Comparison of ENCODE assay signal across 8 cellular contexts in genomic region chr17:33647976-33648375, GRCh38.
DNase-seq lines count a peak whose midpoint lies in the region; ATAC-seq and TF ChIP-seq lines count a peak whose summit lies in the region.

No MANE protein-coding gene starts in this region.

- peaks cover 51% of the 10 kb centered on the region for H3K9me3 Mint-ChIP-seq in HFFc6
- H3K9me3 Mint-ChIP-seq in brain = peaks cover 0 to 7% (median 0%) of the 10 kb centered on the region in 5 experiments

- no peaks in the 10 kb centered on the region for H3K36me3 ChIP-seq in right lobe of liver

- H3K27me3 ChIP-seq in right lobe of liver = no peaks in the 10 kb centered on the region

- H3K27ac Mint-ChIP-seq in HFFc6 (no peak overlapping the region), brain (peak overlapping the region in 1 of 5 experiments; percentile 5)

- H3K4me1 Mint-ChIP-seq in HFFc6 (ENCODE audit: low read depth) (no peaks in the 10 kb centered on the region), brain (peaks cover 7% of the 10 kb centered on the region)

- TF ChIP-seq POLR2A in right lobe of liver (IDR thresholded peaks at IDR 0.05) = no peak

- no peaks in the 10 kb centered on the region for H3K9me3 ChIP-seq in right lobe of liver

- no peak overlapping the region for H3K27ac ChIP-seq in right lobe of liver

- H3K36me3 Mint-ChIP-seq in HFFc6 (ENCODE audit: low read depth) (no peaks in the 10 kb centered on the region; the same call in 1 of the 2 replicates), brain (no peaks in the 10 kb centered on the region)

- WGBS in right lobe of liver (ENCODE audit: insufficient coverage, low coverage, low lambda C conversion rate, missing lambda C conversion rate) = 18% methylated on average over 2 of the region's 2 CpGs

- ATAC-seq in right lobe of liver = peak in 3 of 4 donors; percentile 46 to 67 (median 55)
- no peak for ATAC-seq in GM21717 (IDR thresholded peaks at IDR 0.05; ENCODE audit: unreplicated experiment)
- no peak for ATAC-seq in HG03469 (IDR thresholded peaks at IDR 0.05; ENCODE audit: unreplicated experiment)
- no peak for ATAC-seq in GM21529 (IDR thresholded peaks at IDR 0.05; ENCODE audit: unreplicated experiment)

- TF ChIP-seq CTCF in HFFc6 (IDR thresholded peaks at IDR 0.05) (peak; percentile 42; the same call in 1 of the 2 replicates), brain (conservative IDR thresholded peaks at IDR 0.05) (peak; percentile 70 to 79), right lobe of liver (IDR thresholded peaks at IDR 0.05) (peak in 3 of 4 donors; percentile 41 to 52 (median 52))

- intact Hi-C loops in right lobe of liver (cut with DNase I) = no loop called here

- no peaks in the 10 kb centered on the region for H3K4me1 ChIP-seq in right lobe of liver

- DNase-seq in Ammon's horn (ENCODE audit: low spot score) (peak; percentile 70), HFFc6 (no peak), right lobe of liver (no peak), GF-D8 (lab: John Stamatoyannopoulos, UW) (no peak)

- no peak overlapping the region for H3K4me3 ChIP-seq in right lobe of liver

- H3K4me3 Mint-ChIP-seq in HFFc6 (no peak overlapping the region), brain (no peak overlapping the region)

- H3K27me3 Mint-ChIP-seq in HFFc6 (ENCODE audit: insufficient read depth) (peaks cover 2% of the 10 kb centered on the region; the same call in 1 of the 2 replicates), brain (peaks cover 16% of the 10 kb centered on the region)

Comparison
In these comparisons a context has a peak if more than half of its experiments do, and no peak if none do; other contexts are left out.
1. ATAC-seq: peak in right lobe of liver (3 of 4); none in GM21717 (single experiment), HG03469 (single experiment) and GM21529 (single experiment).
2. Peak in every context shown above with its lines, with median percentiles within 50 percentile points of each other: CTCF ChIP-seq.